Comparison of ENCODE assay signal across 24 cellular contexts in the genomic region with DNA sequence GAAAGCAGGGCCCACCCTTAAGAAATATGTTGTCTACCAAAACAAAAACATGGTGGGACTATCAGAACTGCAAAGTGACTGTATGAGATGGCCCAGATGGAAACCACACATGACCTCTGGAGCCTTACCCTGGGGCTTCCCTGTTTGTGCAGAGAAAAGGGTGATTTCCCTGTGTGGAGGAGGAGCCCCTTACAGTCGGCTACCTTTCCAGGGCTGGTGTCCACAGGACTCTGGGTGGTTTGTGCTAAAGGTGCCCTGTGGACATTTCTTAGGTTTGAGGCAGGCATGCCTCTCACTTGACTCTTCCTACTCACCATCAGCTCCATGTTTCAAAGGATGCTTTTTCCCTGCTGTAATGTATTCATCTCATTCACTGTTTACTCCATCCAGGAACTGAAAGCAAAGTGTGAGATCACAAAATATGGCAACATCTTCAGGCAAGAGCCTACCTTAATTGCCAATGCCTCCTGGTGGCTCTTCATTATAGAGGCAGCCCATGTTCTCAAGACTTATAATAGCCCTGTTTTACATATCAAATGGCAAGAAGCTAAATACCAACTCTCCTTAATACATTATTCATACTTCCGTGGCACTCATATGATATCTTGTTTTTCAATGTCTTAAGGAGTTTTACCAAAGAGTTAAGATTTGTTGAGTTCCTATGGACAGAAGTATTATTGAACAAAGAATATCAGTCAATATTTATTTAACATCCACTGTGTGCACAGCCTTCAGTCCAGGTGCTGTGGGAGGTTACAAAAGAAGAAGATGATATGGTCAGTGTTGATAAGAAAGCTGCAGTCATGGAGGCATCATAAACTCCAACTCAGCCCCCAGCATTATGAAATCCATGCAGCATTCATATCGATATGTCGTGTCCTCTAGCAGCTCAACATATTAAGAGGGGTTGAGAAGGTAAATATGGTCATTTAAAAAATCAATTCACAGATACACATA. TPM values are rescaled to one million over a fixed set of nuclear protein-coding genes. Genes with fewer than 3 reads are reported as not detected.
DNase-seq lines count a peak whose midpoint lies in the region; ATAC-seq, FAIRE-seq and TF ChIP-seq lines count a peak whose summit lies in the region.
"Had no signal": no experiment of that assay in that cellular context is flagged by ENCODE, and none has a peak within 500 bp of the region (broad histone marks: within the 10 kb centered on the region; RNA-seq: fewer than 3 reads in every experiment).

No MANE protein-coding gene starts in this region.

- POLR2A ChIA-PET in Caco-2 (lab: Charles Lee) (no interaction called here), GM10248 (lab: Yijun Ruan, JAX) (interaction anchor here (0.9 kb wide), 1 partner anchor 17 kb away, joined by 3 read pairs; no protein-coding TSS in a partner anchor)

- no peaks in the 10 kb centered on the region for H3K36me3 ChIP-seq in Caco-2 (ENCODE audit: control insufficient read depth, insufficient read depth, low read length)
- H3K36me3 ChIP-seq: upper lobe of left lung had no signal

- H3K4me1 ChIP-seq in Caco-2, result peaks cover 33% of the 10 kb centered on the region
- H3K4me1 ChIP-seq: body of pancreas, upper lobe of left lung had no signal

- H3K9me3 ChIP-seq in Caco-2, result peaks cover 15% of the 10 kb centered on the region
- H3K9me3 ChIP-seq: body of pancreas had no signal

- H3K27me3 Mint-ChIP-seq in Caco-2 (ENCODE audit: insufficient read depth, unreplicated experiment) (no peaks in the 10 kb centered on the region), memory B cell (peaks cover 19% of the 10 kb centered on the region)

- H3K4me3 Mint-ChIP-seq in Caco-2 (ENCODE audit: unreplicated experiment) (peak overlapping the region; percentile 66), memory B cell (no peak overlapping the region)
- H3K4me3 Mint-ChIP-seq: CD8-positive, alpha-beta T cell; IgD-negative memory B cell; mesothelial cell of epicardium; nephron progenitor cell had no signal

- no peak overlapping the region for H3K4me3 ChIP-seq in Caco-2 (ENCODE audit: low read depth, low read length)
- H3K4me3 ChIP-seq: body of pancreas, GM23248, upper lobe of left lung had no signal

- TF ChIP-seq CTCF in Caco-2 (IDR thresholded peaks at IDR 0.05; ENCODE audit: insufficient read depth in 1 of 2, low read depth in 1 of 2, low read length in 1 of 2, severe bottlenecking in 1 of 2, unreplicated experiment in 1 of 2), result peak in 1 of 2 experiments; percentile 8
- no peak for TF ChIP-seq CTCF in GM10248 (IDR thresholded peaks at IDR 0.05; ENCODE audit: control extremely low read depth, extremely low read depth, low read depth, missing control alignments)

- H3K27me3 ChIP-seq in Caco-2 (replicated peaks; ENCODE audit: control insufficient read depth, insufficient read depth, low read length), result no peaks in the 10 kb centered on the region
- H3K27me3 ChIP-seq: body of pancreas, upper lobe of left lung had no signal

- DNase-seq in Caco-2 (peak; percentile 52 to 61), GM10248 (ENCODE audit: extremely low spot score) (peak; percentile 52), NCI-H146 treated with DMSO at 0.1 percent for 48 hours (lab: John Stamatoyannopoulos, UW; ENCODE audit: unreplicated experiment) (peak; percentile 69), memory B cell (ENCODE audit: low spot score in 2 of 2) (no peak), activated T-cell treated with anti-CD3 and anti-CD28 coated beads for 4 hours (no peak), frontal cortex (ENCODE audit: low spot score in 2 of 2) (no peak), NCI-H82 treated with DMSO at 0.1 percent for 48 hours (lab: John Stamatoyannopoulos, UW; ENCODE audit: unreplicated experiment) (no peak)
- DNase-seq: body of pancreas, GM23248, left cardiac atrium, MM.1S, NCI-H187 treated with DMSO at 0.1 percent for 48 hours, nephron progenitor cell, T1000, upper lobe of left lung had no signal

- H3K27ac Mint-ChIP-seq in Caco-2 (ENCODE audit: unreplicated experiment) (peak overlapping the region; percentile 90), memory B cell (no peak overlapping the region)
- H3K27ac Mint-ChIP-seq: CD8-positive, alpha-beta T cell; IgD-negative memory B cell; mesothelial cell of epicardium; nephron progenitor cell had no signal

- H3K9me3 Mint-ChIP-seq in Caco-2 (ENCODE audit: unreplicated experiment) (peaks cover 46% of the 10 kb centered on the region), memory B cell (peaks cover 13% of the 10 kb centered on the region)

- peak; percentile 45 for ATAC-seq in memory B cell (ENCODE audit: low read depth)
- ATAC-seq: activated CD4-positive, CD25-positive, alpha-beta regulatory T cell treated with anti-CD3 and anti-CD28 coated beads, Interleukin-2, amount 50 U/mL, for 24 hours; body of pancreas; CD8-positive, alpha-beta T cell; left cardiac atrium had no signal

- H3K36me3 Mint-ChIP-seq in Caco-2 (ENCODE audit: insufficient read depth, unreplicated experiment) (peaks cover 6% of the 10 kb centered on the region), memory B cell (peaks cover 12% of the 10 kb centered on the region)
- H3K36me3 Mint-ChIP-seq: IgD-negative memory B cell, mesothelial cell of epicardium had no signal

- FAIRE-seq in frontal cortex (lab: Jason Lieb, UNC), result no peak

- CTCF ChIA-PET in Caco-2 (lab: Charles Lee) (interaction anchor here (0.8 to 1.2 kb wide), 2 partner anchors 16 to 22 kb away, joined by 3 to 5 read pairs; a partner anchor contains a TSS), GM10248 (lab: Yijun Ruan, JAX) (interaction anchor here (0.6 to 2.8 kb wide), 6 partner anchors 12 to 91 kb away, joined by 3 to 10 read pairs (median 3); no protein-coding TSS in a partner anchor)

- no TSS peak for BruUV-seq in Caco-2 (replicated peaks; lab: Mats Ljungman, UMichigan)

- H3K4me1 Mint-ChIP-seq in Caco-2 (ENCODE audit: low read depth, unreplicated experiment) (peaks cover 40% of the 10 kb centered on the region), memory B cell (peaks cover 2% of the 10 kb centered on the region)

- intact Hi-C loops in Caco-2 (cut with micrococcal nuclease; ENCODE audit: unreplicated experiment), result loop anchor here (1.0 to 5.0 kb wide), 3 partner anchors 15 to 122 kb away; a partner anchor contains a TSS

RNA-seq across cellular contexts. Expression of a gene that starts 15.4 kb away (rescaled TPM):
- 65.8 and 119 TPM in 2 replicates for total RNA-seq in Caco-2 (2022)
- total RNA-seq in frontal cortex, result not detected
- total RNA-seq: activated CD8-positive, alpha-beta memory T cell treated with anti-CD3 and anti-CD28 coated beads for 36 hours; CD8-positive, alpha-beta T cell; GM23248; mesothelial cell of epicardium had no signal

RNA-seq across cellular contexts. Expression of a gene that starts 20.1 kb away (rescaled TPM):
- total RNA-seq in Caco-2 (2022) (1.2 and 3.4 TPM in 2 replicates), frontal cortex (not detected)
- total RNA-seq: activated CD8-positive, alpha-beta memory T cell treated with anti-CD3 and anti-CD28 coated beads for 36 hours; CD8-positive, alpha-beta T cell; chondrocyte; Daoy; GM23248; left cardiac atrium; mesothelial cell of epicardium; posterior vena cava; skeletal muscle tissue; upper lobe of left lung had no signal

RNA-seq across cellular contexts. Expression of a gene that starts 35.7 kb away (rescaled TPM):
- 9.8 and 26.3 TPM in 2 replicates for total RNA-seq in Caco-2 (2022)
- total RNA-seq in frontal cortex, result not detected
- total RNA-seq: activated CD8-positive, alpha-beta memory T cell treated with anti-CD3 and anti-CD28 coated beads for 36 hours; CD8-positive, alpha-beta T cell; chondrocyte; Daoy; GM23248; left cardiac atrium; mesothelial cell of epicardium; posterior vena cava; skeletal muscle tissue had no signal

Comparison
In these comparisons a context has a peak if more than half of its experiments do, and no peak if none do; other contexts are left out.
1. DNase-seq: peak in Caco-2 (2 of 2), GM10248 (single experiment) and NCI-H146 treated with DMSO at 0.1 percent for 48 hours (single experiment); none in memory B cell (0 of 2), activated T-cell treated with anti-CD3 and anti-CD28 coated beads for 4 hours (single experiment), frontal cortex (0 of 2) and NCI-H82 treated with DMSO at 0.1 percent for 48 hours (single experiment).
2. RNA of a gene that starts 15.4 kb away (total RNA-seq): 65.8 to 119 TPM in Caco-2; not detected in frontal cortex (single experiment); every median in the first group is over 10 times any median in the second.
3. RNA of a gene that starts 35.7 kb away (total RNA-seq): 9.8 to 26.3 TPM in Caco-2; not detected in frontal cortex (single experiment); every median in the first group is over 10 times any median in the second.